ENCODE assay signal across 36 cellular contexts in genomic region chr5:68518286-68518685, GRCh38.
"Had no signal": no experiment of that assay in that cellular context is flagged by ENCODE, and none has a peak within 500 bp of the region (broad histone marks: within the 10 kb centered on the region; RNA-seq: fewer than 3 reads in every experiment).

No MANE protein-coding gene starts in this region.

- H3K27ac ChIP-seq: adrenal gland, body of pancreas, brain microvascular endothelial cell, breast epithelium, WERI-Rb-1 had no signal

- DNase-seq: activated CD4-positive, alpha-beta memory T cell treated with anti-CD3 and anti-CD28 coated beads, Interleukin-2, amount 10 ng/mL, durations not matched to agents 7 days and 5 days; activated CD4-positive, alpha-beta T cell treated with anti-CD3 and anti-CD28 coated beads for 1 hour; activated CD4-positive, alpha-beta T cell treated with anti-CD3 and anti-CD28 coated beads for 4 hours; activated CD4-positive, alpha-beta T cell treated with anti-CD3 and anti-CD28 coated beads, Interleukin-2, amount 10 ng/mL, durations not matched to agents 7 days and 5 days; activated CD4-positive, alpha-beta T cell treated with anti-CD3 and anti-CD28 coated beads, Interleukin-2, amount 50 U/mL, for 48 hours; activated CD4-positive, CD25-positive, alpha-beta regulatory T cell; activated CD8-positive, alpha-beta memory T cell treated with anti-CD3 and anti-CD28 coated beads for 24 hours; activated CD8-positive, alpha-beta memory T cell treated with anti-CD3 and anti-CD28 coated beads, Interleukin-2, amount 10 ng/mL, durations not matched to agents 7 days and 5 days; activated CD8-positive, alpha-beta memory T cell treated with anti-CD3 and anti-CD28 coated beads, Interleukin-2, amount 50 U/mL, for 48 hours; activated CD8-positive, alpha-beta T cell treated with anti-CD3 and anti-CD28 coated beads, Interleukin-2, amount 10 ng/mL, durations not matched to agents 7 days and 5 days; activated effector memory CD4-positive, alpha-beta T cell treated with anti-CD3 and anti-CD28 coated beads, Interleukin-2, amount 50 U/mL, for 16 hours; activated gamma-delta T cell treated with Interleukin-2 at 50 U/mL for 16 hours; activated naive CD4-positive, alpha-beta T cell; activated naive CD4-positive, alpha-beta T cell treated with anti-CD3 and anti-CD28 coated beads for 36 hours; activated naive CD4-positive, alpha-beta T cell treated with anti-CD3 and anti-CD28 coated beads, Interleukin-2, amount 50 U/mL, for 16 hours; activated naive CD8-positive, alpha-beta T cell treated with anti-CD3 and anti-CD28 coated beads for 36 hours; activated T-cell treated with anti-CD3 and anti-CD28 coated beads, Interleukin-2, amount 50 U/mL, for 24 hours; activated T-cell treated with anti-CD3 and anti-CD28 coated beads, Interleukin-2, amount 50 U/mL, for 48 hours; adrenal gland; amniotic stem cell; aorta; body of pancreas; brain microvascular endothelial cell; central memory CD4-positive, alpha-beta T cell; T-helper 1 cell; T-helper 2 cell; T-helper 9 cell; WERI-Rb-1 had no signal

- H3K27me3 ChIP-seq: adrenal gland, body of pancreas, brain microvascular endothelial cell, breast epithelium had no signal

- H3K27ac Mint-ChIP-seq: activated CD4-positive, alpha-beta memory T cell treated with anti-CD3 and anti-CD28 coated beads, Interleukin-2, amount 10 ng/mL, durations not matched to agents 7 days and 5 days; activated CD4-positive, alpha-beta T cell treated with anti-CD3 and anti-CD28 coated beads, Interleukin-2, amount 10 ng/mL, durations not matched to agents 7 days and 5 days; activated CD8-positive, alpha-beta memory T cell treated with anti-CD3 and anti-CD28 coated beads, Interleukin-2, amount 10 ng/mL, durations not matched to agents 7 days and 5 days; activated CD8-positive, alpha-beta T cell treated with anti-CD3 and anti-CD28 coated beads, Interleukin-2, amount 10 ng/mL, durations not matched to agents 7 days and 5 days; activated naive CD4-positive, alpha-beta T cell treated with anti-CD3 and anti-CD28 coated beads for 36 hours; activated naive CD4-positive, alpha-beta T cell treated with anti-CD3 and anti-CD28 coated beads, Interleukin-2, amount 50 U/mL, for 72 hours; activated naive CD8-positive, alpha-beta T cell treated with anti-CD3 and anti-CD28 coated beads for 36 hours; activated T-cell treated with anti-CD3 and anti-CD28 coated beads, Interleukin-2, amount 50 U/mL, for 24 hours; activated T-helper 1 cell treated with anti-CD3 and anti-CD28 coated beads, Interleukin-12 subunit alpha, Interleukin-12 subunit beta, Interleukin-2, Interleukin-4 antibody, amounts not matched to agents 30 ng/mL and 10 ng/mL and 1 ng/mL, durations not matched to agents 14 hours and 24 hours and 36 hours; activated T-helper 17 cell treated with anti-CD3 and anti-CD28 coated beads, Interleukin-2, amount 50 U/mL, for 72 hours; T-helper 1 cell treated with Interleukin-12 subunit alpha and Interleukin-12 subunit beta and Interleukin-4 antibody, amounts not matched to agents 30 μg/mL and 1 μg/mL, for 36 hours; T-helper 2 cell treated with Interferon-gamma antibody and Interleukin-4, amounts not matched to agents 5 μg/mL and 100 μg/mL, for 36 hours; WTC11 had no signal

- H3K4me1 Mint-ChIP-seq: activated CD4-positive, alpha-beta memory T cell treated with anti-CD3 and anti-CD28 coated beads, Interleukin-2, amount 10 ng/mL, durations not matched to agents 7 days and 5 days; activated CD4-positive, alpha-beta T cell treated with anti-CD3 and anti-CD28 coated beads, Interleukin-2, amount 10 ng/mL, durations not matched to agents 7 days and 5 days; activated CD8-positive, alpha-beta memory T cell treated with anti-CD3 and anti-CD28 coated beads, Interleukin-2, amount 10 ng/mL, durations not matched to agents 7 days and 5 days; activated naive CD8-positive, alpha-beta T cell treated with anti-CD3 and anti-CD28 coated beads for 36 hours; activated T-helper 17 cell treated with anti-CD3 and anti-CD28 coated beads, Interleukin-2, amount 50 U/mL, for 72 hours had no signal

- H3K27me3 Mint-ChIP-seq: activated CD4-positive, alpha-beta memory T cell treated with anti-CD3 and anti-CD28 coated beads, Interleukin-2, amount 10 ng/mL, durations not matched to agents 7 days and 5 days; activated CD4-positive, alpha-beta T cell treated with anti-CD3 and anti-CD28 coated beads, Interleukin-2, amount 10 ng/mL, durations not matched to agents 7 days and 5 days; activated naive CD8-positive, alpha-beta T cell treated with anti-CD3 and anti-CD28 coated beads for 36 hours; activated T-cell treated with anti-CD3 and anti-CD28 coated beads, Interleukin-2, amount 50 U/mL, for 24 hours; activated T-helper 17 cell treated with anti-CD3 and anti-CD28 coated beads, Interleukin-2, amount 50 U/mL, for 72 hours had no signal

- H3K9me3 Mint-ChIP-seq: activated CD4-positive, alpha-beta memory T cell treated with anti-CD3 and anti-CD28 coated beads, Interleukin-2, amount 10 ng/mL, durations not matched to agents 7 days and 5 days; activated naive CD4-positive, alpha-beta T cell treated with anti-CD3 and anti-CD28 coated beads for 36 hours; activated naive CD4-positive, alpha-beta T cell treated with anti-CD3 and anti-CD28 coated beads, Interleukin-2, amount 50 U/mL, for 72 hours; activated T-cell treated with anti-CD3 and anti-CD28 coated beads, Interleukin-2, amount 50 U/mL, for 24 hours; activated T-helper 17 cell treated with anti-CD3 and anti-CD28 coated beads, Interleukin-2, amount 50 U/mL, for 72 hours; T-helper 1 cell treated with Interleukin-12 subunit alpha and Interleukin-12 subunit beta and Interleukin-4 antibody, amounts not matched to agents 30 μg/mL and 1 μg/mL, for 36 hours; T-helper 2 cell treated with Interferon-gamma antibody and Interleukin-4, amounts not matched to agents 5 μg/mL and 100 μg/mL, for 36 hours had no signal

- H3K36me3 ChIP-seq: adrenal gland, brain microvascular endothelial cell, breast epithelium, WERI-Rb-1 had no signal

- ATAC-seq: activated CD4-positive, CD25-positive, alpha-beta regulatory T cell treated with anti-CD3 and anti-CD28 coated beads, Interleukin-2, amount 50 U/mL, for 24 hours; activated CD8-positive, alpha-beta memory T cell treated with anti-CD3 and anti-CD28 coated beads, Interleukin-2, amount 10 ng/mL, durations not matched to agents 7 days and 5 days; activated CD8-positive, alpha-beta T cell treated with anti-CD3 and anti-CD28 coated beads, Interleukin-2, amount 10 ng/mL, durations not matched to agents 7 days and 5 days; activated naive CD4-positive, alpha-beta T cell treated with anti-CD3 and anti-CD28 coated beads, Interleukin-2, amount 50 U/mL, for 72 hours; activated T-helper 17 cell treated with anti-CD3 and anti-CD28 coated beads, Interleukin-2, amount 50 U/mL, for 72 hours; body of pancreas; WTC11 had no signal

- H3K4me1 ChIP-seq: adrenal gland, body of pancreas, breast epithelium had no signal

- H3K9me3 ChIP-seq: adrenal gland, body of pancreas, breast epithelium had no signal

- H3K4me3 Mint-ChIP-seq: activated CD4-positive, alpha-beta memory T cell treated with anti-CD3 and anti-CD28 coated beads, Interleukin-2, amount 10 ng/mL, durations not matched to agents 7 days and 5 days; activated CD4-positive, alpha-beta T cell treated with anti-CD3 and anti-CD28 coated beads, Interleukin-2, amount 10 ng/mL, durations not matched to agents 7 days and 5 days; activated CD8-positive, alpha-beta memory T cell treated with anti-CD3 and anti-CD28 coated beads, Interleukin-2, amount 10 ng/mL, durations not matched to agents 7 days and 5 days; activated CD8-positive, alpha-beta T cell treated with anti-CD3 and anti-CD28 coated beads, Interleukin-2, amount 10 ng/mL, durations not matched to agents 7 days and 5 days; activated naive CD4-positive, alpha-beta T cell treated with anti-CD3 and anti-CD28 coated beads for 36 hours; activated naive CD8-positive, alpha-beta T cell treated with anti-CD3 and anti-CD28 coated beads for 36 hours; activated T-cell treated with anti-CD3 and anti-CD28 coated beads, Interleukin-2, amount 50 U/mL, for 24 hours; activated T-helper 1 cell treated with anti-CD3 and anti-CD28 coated beads, Interleukin-12 subunit alpha, Interleukin-12 subunit beta, Interleukin-2, Interleukin-4 antibody, amounts not matched to agents 30 ng/mL and 10 ng/mL and 1 ng/mL, durations not matched to agents 14 hours and 24 hours and 36 hours; activated T-helper 17 cell treated with anti-CD3 and anti-CD28 coated beads, Interleukin-2, amount 50 U/mL, for 72 hours; T-helper 1 cell treated with Interleukin-12 subunit alpha and Interleukin-12 subunit beta and Interleukin-4 antibody, amounts not matched to agents 30 μg/mL and 1 μg/mL, for 36 hours; T-helper 2 cell treated with Interferon-gamma antibody and Interleukin-4, amounts not matched to agents 5 μg/mL and 100 μg/mL, for 36 hours; WTC11 had no signal

- H3K36me3 Mint-ChIP-seq: activated CD8-positive, alpha-beta memory T cell treated with anti-CD3 and anti-CD28 coated beads, Interleukin-2, amount 10 ng/mL, durations not matched to agents 7 days and 5 days; activated naive CD4-positive, alpha-beta T cell treated with anti-CD3 and anti-CD28 coated beads, Interleukin-2, amount 50 U/mL, for 72 hours; activated naive CD8-positive, alpha-beta T cell treated with anti-CD3 and anti-CD28 coated beads for 36 hours had no signal

- H3K4me3 ChIP-seq: adrenal gland, body of pancreas, breast epithelium had no signal
